In genomic region chr15:101135532-101136166, GRCh38 we compare ENCODE assay signal across 9 cellular contexts.
DNase-seq lines count a peak whose midpoint lies in the region; ATAC-seq, FAIRE-seq and TF ChIP-seq lines count a peak whose summit lies in the region.
"Had no signal": no experiment of that assay in that cellular context is flagged by ENCODE, and none has a peak within 500 bp of the region (broad histone marks: within the 10 kb centered on the region; RNA-seq: fewer than 3 reads in every experiment).

No MANE protein-coding gene starts in this region.

- H3K27me3 Mint-ChIP-seq in CD8-positive, alpha-beta T cell (ENCODE audit: low read depth), result no peaks in the 10 kb centered on the region

- H3K36me3 ChIP-seq in CD8-positive, alpha-beta T cell (ENCODE audit: insufficient read depth, low read length), result no peaks in the 10 kb centered on the region
- H3K36me3 ChIP-seq in testis (ENCODE audit: low read depth, missing control alignments), result no peaks in the 10 kb centered on the region

- TF ChIP-seq POLR2A in testis (IDR thresholded peaks at IDR 0.05), result no peak

- POLR2A ChIA-PET in CD8-positive, alpha-beta T cell (lab: Charles Lee), result no interaction called here

- 84 to 86% methylated on average over 14 of the region's 14 CpGs for WGBS in testis, 2 donors

- no peak overlapping the region for H3K4me3 ChIP-seq in CD8-positive, alpha-beta T cell (ENCODE audit: low read depth, low read length)
- no peak overlapping the region for H3K4me3 ChIP-seq in testis

- intact Hi-C loops in CD8-positive, alpha-beta T cell (cut with DNase I, micrococcal nuclease), result no loop called here
- intact Hi-C loops in testis (cut with DNase I; ENCODE audit: low total_unique reads), result no loop called here

- peak; percentile 95 for FAIRE-seq in GM19239 (lab: Jason Lieb, UNC)
- no peak for FAIRE-seq in D721Med (lab: Jason Lieb, UNC)

- no peak overlapping the region for H3K27ac ChIP-seq in CD8-positive, alpha-beta T cell (ENCODE audit: low read depth, low read length)
- H3K27ac ChIP-seq in testis, result no peak overlapping the region

- peaks cover 2% of the 10 kb centered on the region for H3K9me3 Mint-ChIP-seq in CD8-positive, alpha-beta T cell

- H3K27me3 ChIP-seq in CD8-positive, alpha-beta T cell (ENCODE audit: insufficient read depth, low read length), result no peaks in the 10 kb centered on the region
- no peaks in the 10 kb centered on the region for H3K27me3 ChIP-seq in testis

- H3K4me3 Mint-ChIP-seq in CD8-positive, alpha-beta T cell, result peak overlapping the region; percentile 1

- DNase-seq in CD8-positive, alpha-beta T cell, result no peak
- peak; percentile 62 for DNase-seq in GM19239 (ENCODE audit: insufficient read length, low spot score)
- DNase-seq in UCSD-AML1 (lab: John Stamatoyannopoulos, UW; ENCODE audit: unreplicated experiment), result peak; percentile 57
- no peak for DNase-seq in D721Med (ENCODE audit: insufficient read length, low spot score)
- DNase-seq in inferior parietal cortex (ENCODE audit: extremely low spot score), result no peak
- DNase-seq in testis, result no peak
- no peak for DNase-seq in stimulated activated CD4-positive, alpha-beta T cell treated with anti-CD3 and anti-CD28 coated beads, Interleukin-12 subunit alpha, Interleukin-12 subunit beta, amount 100 ng/mL, for 4 hours
- DNase-seq: SIG-M5 had no signal

- H3K4me1 ChIP-seq in CD8-positive, alpha-beta T cell (ENCODE audit: insufficient read depth, low read length), result peaks cover 24% of the 10 kb centered on the region
- H3K4me1 ChIP-seq in testis, result peaks cover 3% of the 10 kb centered on the region

- CTCF ChIA-PET in CD8-positive, alpha-beta T cell (lab: Charles Lee), result interaction anchor here (1.5 kb wide), 1 partner anchor 104 kb away, joined by 3 read pairs; no protein-coding TSS in a partner anchor

- no peaks in the 10 kb centered on the region for H3K9me3 ChIP-seq in CD8-positive, alpha-beta T cell (ENCODE audit: low read length)
- H3K9me3 ChIP-seq in testis, result no peaks in the 10 kb centered on the region

- H3K4me1 Mint-ChIP-seq in CD8-positive, alpha-beta T cell (ENCODE audit: low read depth), result peaks cover 28% of the 10 kb centered on the region

- no peak for TF ChIP-seq CTCF in CD8-positive, alpha-beta T cell (IDR thresholded peaks at IDR 0.05)
- no peak for TF ChIP-seq CTCF in D721Med (IDR thresholded peaks at IDR 0.05; ENCODE audit: insufficient read depth, missing control alignments)
- TF ChIP-seq CTCF in testis (IDR thresholded peaks at IDR 0.05), result no peak

- no peak for ATAC-seq in CD8-positive, alpha-beta T cell
- ATAC-seq in HG02981 (IDR thresholded peaks at IDR 0.05; ENCODE audit: unreplicated experiment), result peak; percentile 74

- H3K36me3 Mint-ChIP-seq in CD8-positive, alpha-beta T cell, result no peaks in the 10 kb centered on the region

- H3K27ac Mint-ChIP-seq in CD8-positive, alpha-beta T cell, result no peak overlapping the region

Comparison
In these comparisons a context has a peak if more than half of its experiments do, and no peak if none do; other contexts are left out.
1. DNase-seq: peak in GM19239 (single experiment) and UCSD-AML1 (single experiment); none in CD8-positive, alpha-beta T cell (0 of 7), D721Med (single experiment), inferior parietal cortex (single experiment), testis (single experiment) and stimulated activated CD4-positive, alpha-beta T cell treated with anti-CD3 and anti-CD28 coated beads, Interleukin-12 subunit alpha, Interleukin-12 subunit beta, amount 100 ng/mL, for 4 hours (single experiment).